2 cellular contexts compared by ENCODE assay signal in the genomic region with DNA sequence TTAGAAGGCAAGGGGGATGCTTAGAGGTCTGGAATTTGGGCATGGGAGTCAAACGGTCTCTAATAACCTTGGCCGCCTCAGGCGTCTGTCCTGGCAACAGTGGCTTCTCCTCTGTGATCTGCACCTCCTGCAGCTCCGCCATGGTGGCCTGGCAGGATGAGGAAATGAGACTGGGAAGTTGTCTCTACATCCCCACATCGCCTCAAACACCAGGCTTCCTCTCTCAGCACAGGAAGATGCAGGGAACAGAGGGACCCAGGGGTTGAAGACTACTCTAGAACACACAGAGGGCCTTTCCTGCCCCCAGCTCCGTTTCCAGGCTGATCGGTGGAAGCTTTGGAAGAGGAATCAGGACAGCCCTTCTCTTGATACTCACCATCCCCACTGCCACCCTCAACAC.
TF ChIP-seq lines count a peak whose summit lies in the region.

No MANE protein-coding gene starts in this region.

TF ChIP-seq in HepG2, 621 proteins besides CTCF, POLR2A, EP300 and RAD21:
- TF ChIP-seq ZNF616 (CRISPR knock-in tag; IDR thresholded peaks at IDR 0.05; ENCODE audit: low read depth) (no peak), RFXAP (CRISPR knock-in tag; IDR thresholded peaks at IDR 0.05; ENCODE audit: borderline replicate concordance) (no peak), ZNF788 (CRISPR knock-in tag; IDR thresholded peaks at IDR 0.05; ENCODE audit: borderline replicate concordance) (no peak), ZFP36L1 (CRISPR knock-in tag; IDR thresholded peaks at IDR 0.05) (no peak), ZNF530 (CRISPR knock-in tag; IDR thresholded peaks at IDR 0.05; ENCODE audit: low read depth) (no peak), CEBPB (IDR thresholded peaks at IDR 0.05; ENCODE audit: borderline replicate concordance, low read depth, low read length) (no peak), ZMYM4 (CRISPR knock-in tag; IDR thresholded peaks at IDR 0.05) (no peak), ZNF460 (CRISPR knock-in tag; IDR thresholded peaks at IDR 0.05; ENCODE audit: borderline replicate concordance) (no peak), MEIS2 (CRISPR knock-in tag; IDR thresholded peaks at IDR 0.05) (no peak), ZNF432 (CRISPR knock-in tag; IDR thresholded peaks at IDR 0.05; ENCODE audit: borderline replicate concordance) (no peak), BRCA1 (CRISPR knock-in tag; IDR thresholded peaks at IDR 0.05) (no peak), MED13 (CRISPR knock-in tag; IDR thresholded peaks at IDR 0.05) (no peak), ZNF775 (CRISPR knock-in tag; IDR thresholded peaks at IDR 0.05; ENCODE audit: borderline replicate concordance) (no peak), ETV6 (CRISPR knock-in tag; conservative IDR thresholded peaks at IDR 0.05) (no peak), ATRX (CRISPR knock-in tag; IDR thresholded peaks at IDR 0.05; ENCODE audit: borderline replicate concordance) (no peak), HNF4A (CRISPR knock-in tag; IDR thresholded peaks at IDR 0.05) (no peak)
- TF ChIP-seq, protein P1, sequence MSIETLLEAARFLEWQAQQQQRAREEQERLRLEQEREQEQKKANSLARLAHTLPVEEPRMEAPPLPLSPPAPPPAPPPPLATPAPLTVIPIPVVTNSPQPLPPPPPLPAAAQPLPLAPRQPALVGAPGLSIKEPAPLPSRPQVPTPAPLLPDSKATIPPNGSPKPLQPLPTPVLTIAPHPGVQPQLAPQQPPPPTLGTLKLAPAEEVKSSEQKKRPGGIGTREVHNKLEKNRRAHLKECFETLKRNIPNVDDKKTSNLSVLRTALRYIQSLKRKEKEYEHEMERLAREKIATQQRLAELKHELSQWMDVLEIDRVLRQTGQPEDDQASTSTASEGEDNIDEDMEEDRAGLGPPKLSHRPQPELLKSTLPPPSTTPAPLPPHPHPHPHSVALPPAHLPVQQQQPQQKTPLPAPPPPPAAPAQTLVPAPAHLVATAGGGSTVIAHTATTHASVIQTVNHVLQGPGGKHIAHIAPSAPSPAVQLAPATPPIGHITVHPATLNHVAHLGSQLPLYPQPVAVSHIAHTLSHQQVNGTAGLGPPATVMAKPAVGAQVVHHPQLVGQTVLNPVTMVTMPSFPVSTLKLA (IDR thresholded peaks at IDR 0.05): no peak
- TF ChIP-seq, protein P2, sequence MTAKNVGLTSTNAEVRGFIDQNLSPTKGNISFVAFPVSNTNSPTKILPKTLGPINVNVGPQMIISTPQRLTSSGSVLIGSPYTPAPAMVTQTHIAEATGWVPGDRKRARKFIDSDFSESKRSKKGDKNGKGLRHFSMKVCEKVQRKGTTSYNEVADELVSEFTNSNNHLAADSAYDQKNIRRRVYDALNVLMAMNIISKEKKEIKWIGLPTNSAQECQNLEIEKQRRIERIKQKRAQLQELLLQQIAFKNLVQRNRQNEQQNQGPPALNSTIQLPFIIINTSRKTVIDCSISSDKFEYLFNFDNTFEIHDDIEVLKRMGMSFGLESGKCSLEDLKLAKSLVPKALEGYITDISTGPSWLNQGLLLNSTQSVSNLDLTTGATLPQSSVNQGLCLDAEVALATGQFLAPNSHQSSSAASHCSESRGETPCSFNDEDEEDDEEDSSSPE (CRISPR knock-in tag; IDR thresholded peaks at IDR 0.05): no peak

TF ChIP-seq in SK-N-SH, 30 proteins besides CTCF, POLR2A, EP300 and RAD21:
- TF ChIP-seq NFIC (IDR thresholded peaks at IDR 0.05; ENCODE audit: borderline replicate concordance) (no peak), TEAD4 (IDR thresholded peaks at IDR 0.05; ENCODE audit: borderline replicate concordance, insufficient read depth) (no peak), GATA2 (CRISPR knock-in tag; IDR thresholded peaks at IDR 0.05) (no peak), RXRA (IDR thresholded peaks at IDR 0.05; ENCODE audit: borderline replicate concordance, low read depth) (no peak), YY1 (IDR thresholded peaks at IDR 0.05; ENCODE audit: low read depth) (no peak), NRF1 (IDR thresholded peaks at IDR 0.05; ENCODE audit: low read depth, low read length) (no peak), TAF1 (IDR thresholded peaks at IDR 0.05; ENCODE audit: borderline replicate concordance, low read depth, low read length) (no peak)
- TF ChIP-seq, protein P3, sequence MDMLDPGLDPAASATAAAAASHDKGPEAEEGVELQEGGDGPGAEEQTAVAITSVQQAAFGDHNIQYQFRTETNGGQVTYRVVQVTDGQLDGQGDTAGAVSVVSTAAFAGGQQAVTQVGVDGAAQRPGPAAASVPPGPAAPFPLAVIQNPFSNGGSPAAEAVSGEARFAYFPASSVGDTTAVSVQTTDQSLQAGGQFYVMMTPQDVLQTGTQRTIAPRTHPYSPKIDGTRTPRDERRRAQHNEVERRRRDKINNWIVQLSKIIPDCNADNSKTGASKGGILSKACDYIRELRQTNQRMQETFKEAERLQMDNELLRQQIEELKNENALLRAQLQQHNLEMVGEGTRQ (IDR thresholded peaks at IDR 0.05; ENCODE audit: borderline replicate concordance, low read depth, low read length): no peak
- TF ChIP-seq, protein P4, sequence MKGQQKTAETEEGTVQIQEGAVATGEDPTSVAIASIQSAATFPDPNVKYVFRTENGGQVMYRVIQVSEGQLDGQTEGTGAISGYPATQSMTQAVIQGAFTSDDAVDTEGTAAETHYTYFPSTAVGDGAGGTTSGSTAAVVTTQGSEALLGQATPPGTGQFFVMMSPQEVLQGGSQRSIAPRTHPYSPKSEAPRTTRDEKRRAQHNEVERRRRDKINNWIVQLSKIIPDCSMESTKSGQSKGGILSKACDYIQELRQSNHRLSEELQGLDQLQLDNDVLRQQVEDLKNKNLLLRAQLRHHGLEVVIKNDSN (IDR thresholded peaks at IDR 0.05; ENCODE audit: borderline replicate concordance, low read depth): no peak
- TF ChIP-seq, protein P5, sequence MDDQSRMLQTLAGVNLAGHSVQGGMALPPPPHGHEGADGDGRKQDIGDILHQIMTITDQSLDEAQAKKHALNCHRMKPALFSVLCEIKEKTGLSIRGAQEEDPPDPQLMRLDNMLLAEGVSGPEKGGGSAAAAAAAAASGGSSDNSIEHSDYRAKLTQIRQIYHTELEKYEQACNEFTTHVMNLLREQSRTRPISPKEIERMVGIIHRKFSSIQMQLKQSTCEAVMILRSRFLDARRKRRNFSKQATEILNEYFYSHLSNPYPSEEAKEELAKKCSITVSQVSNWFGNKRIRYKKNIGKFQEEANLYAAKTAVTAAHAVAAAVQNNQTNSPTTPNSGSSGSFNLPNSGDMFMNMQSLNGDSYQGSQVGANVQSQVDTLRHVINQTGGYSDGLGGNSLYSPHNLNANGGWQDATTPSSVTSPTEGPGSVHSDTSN (IDR thresholded peaks at IDR 0.05): no peak
- TF ChIP-seq, protein P6, sequence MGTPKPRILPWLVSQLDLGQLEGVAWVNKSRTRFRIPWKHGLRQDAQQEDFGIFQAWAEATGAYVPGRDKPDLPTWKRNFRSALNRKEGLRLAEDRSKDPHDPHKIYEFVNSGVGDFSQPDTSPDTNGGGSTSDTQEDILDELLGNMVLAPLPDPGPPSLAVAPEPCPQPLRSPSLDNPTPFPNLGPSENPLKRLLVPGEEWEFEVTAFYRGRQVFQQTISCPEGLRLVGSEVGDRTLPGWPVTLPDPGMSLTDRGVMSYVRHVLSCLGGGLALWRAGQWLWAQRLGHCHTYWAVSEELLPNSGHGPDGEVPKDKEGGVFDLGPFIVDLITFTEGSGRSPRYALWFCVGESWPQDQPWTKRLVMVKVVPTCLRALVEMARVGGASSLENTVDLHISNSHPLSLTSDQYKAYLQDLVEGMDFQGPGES (IDR thresholded peaks at IDR 0.05; ENCODE audit: low read depth, low read length): no peak
TF ChIP-seq in SK-N-SH: peak in this region for 0.
